ENCODE assay signal across 1 cellular context in genomic region chr3:10357095-10357494, GRCh38.
TF ChIP-seq lines count a peak whose summit lies in the region.

No MANE protein-coding gene starts in this region.

TF ChIP-seq in HepG2, 621 proteins besides CTCF, POLR2A, EP300 and RAD21:
- TF ChIP-seq ZNF326 (CRISPR knock-in tag; IDR thresholded peaks at IDR 0.05; ENCODE audit: borderline replicate concordance) (no peak), ZNF768 (CRISPR knock-in tag; IDR thresholded peaks at IDR 0.05) (peak; percentile 18; the same call in 1 of the 2 replicates), CC2D1A (CRISPR knock-in tag; IDR thresholded peaks at IDR 0.05) (no peak), ZBTB2 (CRISPR knock-in tag; IDR thresholded peaks at IDR 0.05; ENCODE audit: low read depth) (no peak)
- TF ChIP-seq, protein P1, sequence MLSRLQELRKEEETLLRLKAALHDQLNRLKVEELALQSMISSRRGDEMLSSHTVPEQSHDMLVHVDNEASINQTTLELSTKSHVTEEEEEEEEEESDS (CRISPR knock-in tag; IDR thresholded peaks at IDR 0.05; ENCODE audit: borderline replicate concordance) = no peak
